In the genomic region with DNA sequence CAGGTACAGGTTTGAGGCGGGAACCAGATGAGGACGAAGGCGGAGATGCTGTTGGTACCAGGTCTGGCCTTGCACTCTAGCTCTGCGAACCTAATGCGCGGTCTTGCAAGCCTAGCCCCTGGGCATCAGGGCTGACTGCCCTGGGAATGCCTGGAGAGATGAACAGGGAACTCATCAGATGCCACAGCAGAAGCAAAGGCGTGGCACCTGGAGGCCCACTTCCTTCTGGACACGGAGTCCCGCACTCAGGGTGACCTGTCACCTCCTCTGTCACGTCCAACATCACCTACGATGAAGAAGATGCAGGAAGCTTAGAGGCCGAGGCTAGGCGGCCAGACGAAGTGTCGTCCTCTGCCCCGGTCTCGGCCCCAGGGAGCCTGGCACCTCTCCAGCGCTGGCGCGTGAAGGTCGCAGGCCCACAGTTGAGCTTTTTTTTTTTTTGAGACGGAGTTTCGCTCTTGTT, we compare ENCODE assay signal across 8 cellular contexts. TPM values are rescaled to one million over a fixed set of nuclear protein-coding genes. Genes with fewer than 3 reads are reported as not detected.
DNase-seq lines count a peak whose midpoint lies in the region; ATAC-seq and TF ChIP-seq lines count a peak whose summit lies in the region.

No MANE protein-coding gene starts in this region.

- H3K4me3 ChIP-seq in HUES48 (ENCODE audit: low read depth, low read length) (peak overlapping the region; percentile 41; the same call in 1 of the 2 replicates), breast epithelium (peak overlapping the region; percentile 46 to 70 (median 68)), lung (peak overlapping the region; percentile 11), urinary bladder (ENCODE audit: low read depth, low read length) (peak overlapping the region; percentile 24)

- ATAC-seq in lung (ENCODE audit: insufficient read depth, low FRiP score) (no peak), HG02763 (IDR thresholded peaks at IDR 0.05; ENCODE audit: unreplicated experiment) (no peak), GM21786 (IDR thresholded peaks at IDR 0.05; ENCODE audit: unreplicated experiment) (no peak)

- peaks cover 7% of the 10 kb centered on the region for H3K4me1 ChIP-seq in HUES48 (ENCODE audit: control insufficient read depth, insufficient read depth, low read length)
- H3K4me1 ChIP-seq in breast epithelium, result no peaks in the 10 kb centered on the region
- peaks cover 0 to 12% of the 10 kb centered on the region in 2 donors for H3K4me1 ChIP-seq in lung (ENCODE audit: control insufficient read depth in 2 of 2, insufficient read depth in 2 of 2, low read length in 2 of 2)
- peaks cover 3% of the 10 kb centered on the region for H3K4me1 ChIP-seq in urinary bladder (ENCODE audit: insufficient read depth)

- peaks cover 6% of the 10 kb centered on the region; the same call in 1 of the 2 replicates for H3K36me3 ChIP-seq in HUES48 (ENCODE audit: control insufficient read depth, insufficient read depth, low read length)
- no peaks in the 10 kb centered on the region for H3K36me3 ChIP-seq in breast epithelium
- peaks cover 0 to 3% of the 10 kb centered on the region in 2 donors for H3K36me3 ChIP-seq in lung (ENCODE audit: control insufficient read depth in 2 of 2, insufficient read depth in 2 of 2, low read length in 2 of 2)
- no peaks in the 10 kb centered on the region for H3K36me3 ChIP-seq in urinary bladder (ENCODE audit: insufficient read depth)

- intact Hi-C loops in breast epithelium (cut with DNase I; ENCODE audit: low total_unique reads), result no loop called here

- no peak for TF ChIP-seq POLR2A in breast epithelium (IDR thresholded peaks at IDR 0.05)

- 35 to 43% methylated on average over 23 of the region's 23 CpGs for WGBS in lung, 2 donors
- 82% methylated on average over 23 of the region's 23 CpGs for WGBS in urinary bladder

- in situ Hi-C loops in Caki2 (cut with HindIII; ENCODE audit: low pct_unique_long_range_greater_than_20kb, low sequenced_read_pairs), result no loop called here

- H3K9me3 ChIP-seq in HUES48 (ENCODE audit: control insufficient read depth, insufficient read depth, low read length), result no peaks in the 10 kb centered on the region
- H3K9me3 ChIP-seq in breast epithelium, result no peaks in the 10 kb centered on the region
- no peaks in the 10 kb centered on the region for H3K9me3 ChIP-seq in lung (ENCODE audit: control insufficient read depth in 2 of 2, insufficient read depth in 1 of 2, low read length in 1 of 2)

- no peaks in the 10 kb centered on the region for H3K27me3 ChIP-seq in HUES48 (ENCODE audit: control insufficient read depth, insufficient read depth, low read length)
- H3K27me3 ChIP-seq in breast epithelium, result no peaks in the 10 kb centered on the region
- no peaks in the 10 kb centered on the region for H3K27me3 ChIP-seq in lung (ENCODE audit: control insufficient read depth, insufficient read depth)

- DNase-seq in Caki2 (ENCODE audit: low read depth) (peak; percentile 58), breast epithelium (ENCODE audit: low spot score in 2 of 2) (no peak), lung (ENCODE audit: low spot score) (peak; percentile 40), iPS-NIHi11 (ENCODE audit: low spot score) (no peak)

- no peak overlapping the region for H3K9ac ChIP-seq in HUES48 (ENCODE audit: low read depth, low read length)

- H3K27ac ChIP-seq in HUES48 (ENCODE audit: low read depth, low read length) (no peak overlapping the region), breast epithelium (peak overlapping the region; percentile 94), lung (ENCODE audit: low read depth in 1 of 2, low read length in 1 of 2) (peak overlapping the region; percentile 17 to 71), urinary bladder (ENCODE audit: low read depth) (peak overlapping the region; percentile 31)

- no peak for TF ChIP-seq CTCF in breast epithelium (IDR thresholded peaks at IDR 0.05)
- no peak for TF ChIP-seq CTCF in lung (IDR thresholded peaks at IDR 0.05; ENCODE audit: control extremely low read depth, extremely low read depth)

RNA-seq across cellular contexts. Expression of gene RPLP1, which starts 9.4 kb away (rescaled TPM):
- total RNA-seq in Caki2 (2014; rRNA removed; shearing (Covaris generic); ENCODE audit: low replicate concordance), result 41.6 and 70.1 TPM in 2 replicates
- 100 to 1,000 TPM; 624 to 881 (median 805) TPM for total RNA-seq in breast epithelium
- 1,000 to 10,000 TPM in 1 of 2 donors, 100 to 1,000 TPM in 1; 201 to 1,944 TPM for total RNA-seq in lung
- polyA plus RNA-seq in lung, result 1,000 to 10,000 TPM; 1,145 to 2,405 TPM
- total RNA-seq in urinary bladder, result 65.9 TPM
- polyA plus RNA-seq in urinary bladder, result 1,936 TPM

RNA-seq across cellular contexts. Expression of gene KIF23, which starts 47.9 kb away (rescaled TPM):
- total RNA-seq in Caki2 (2014; rRNA removed; shearing (Covaris generic); ENCODE audit: low replicate concordance), result 20.6 and 25.1 TPM in 2 replicates
- 1 to 10 TPM; 1.6 to 6.4 (median 2.2) TPM for total RNA-seq in breast epithelium
- total RNA-seq in lung, result 10 to 100 TPM in 1 of 2 donors, 1 to 10 TPM in 1; 2.2 to 15.4 TPM
- polyA plus RNA-seq in lung, result 1 to 10 TPM; 1.4 TPM
- total RNA-seq in urinary bladder, result 32.5 TPM
- polyA plus RNA-seq in urinary bladder, result 0.79 TPM

Comparison
In these comparisons a context has a peak if more than half of its experiments do, and no peak if none do; other contexts are left out.
1. DNase-seq: peak in Caki2 (single experiment) and lung (single experiment); none in breast epithelium (0 of 2) and iPS-NIHi11 (single experiment).
2. H3K4me3 ChIP-seq: peak in every context shown above with its lines; median percentile 68 in breast epithelium; 41 in HUES48; 24 in urinary bladder; 11 in lung.